1 cellular context compared by ENCODE assay signal in the genomic region with DNA sequence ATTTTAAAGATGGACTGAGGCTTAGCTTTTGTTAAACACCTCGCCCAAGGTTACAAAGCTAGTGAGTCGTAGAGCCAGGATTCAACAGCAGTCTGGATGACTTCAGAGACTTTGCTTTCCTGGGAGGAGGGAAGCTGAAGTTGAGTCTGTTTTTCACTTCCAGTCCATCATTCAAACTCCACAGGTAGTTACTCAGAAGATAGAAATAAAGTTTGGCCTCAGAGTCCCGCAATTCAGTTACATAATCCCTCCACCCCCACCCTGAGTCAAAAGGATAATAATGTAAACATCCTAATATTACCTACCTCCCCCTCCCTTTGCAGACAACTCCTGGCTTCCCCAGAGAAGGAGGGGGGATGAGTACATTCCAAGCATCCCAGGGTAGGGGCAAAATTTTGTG.
TF ChIP-seq lines count a peak whose summit lies in the region.

No MANE protein-coding gene starts in this region.

TF ChIP-seq in HEK293, 187 proteins besides CTCF, POLR2A, EP300 and RAD21:
- TF ChIP-seq SCRT2 (tag by site-specific recombination; IDR thresholded peaks at IDR 0.05) (peak; percentile 94), ZEB2 (tag by site-specific recombination; IDR thresholded peaks at IDR 0.05) (no peak), PRDM10 (tag by site-specific recombination; IDR thresholded peaks at IDR 0.05) (peak; percentile 82)
